Comparison of ENCODE assay signal across 2 cellular contexts in the genomic region with DNA sequence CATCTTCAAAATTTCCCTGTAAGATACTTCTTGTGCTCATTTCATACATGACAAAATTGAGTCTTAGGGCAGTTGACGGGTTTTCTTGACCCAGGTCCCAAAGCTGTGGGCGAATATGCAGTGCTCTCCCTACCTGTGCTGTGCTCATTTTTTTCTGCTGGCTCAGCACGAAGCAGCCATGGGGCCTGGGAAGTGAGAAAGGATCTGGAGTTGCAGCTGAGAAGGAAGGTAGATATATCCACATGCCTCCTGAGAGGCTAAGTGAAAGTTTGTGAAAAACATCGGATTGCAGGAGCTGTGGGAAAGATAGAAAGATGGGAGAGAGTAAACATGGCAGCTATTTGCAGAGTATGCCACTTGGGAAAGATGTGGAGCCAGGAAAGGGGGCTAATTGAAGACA.
A peak's percentile ranks its signal among the peaks of the same experiment; 100 is the strongest.
TF ChIP-seq lines count a peak whose summit lies in the region.

No MANE protein-coding gene starts in this region.

TF ChIP-seq in HepG2, 621 proteins besides CTCF, POLR2A, EP300 and RAD21:
- TF ChIP-seq MAFF (IDR thresholded peaks at IDR 0.05; ENCODE audit: low read depth, low read length) = peak; percentile 58
- TF ChIP-seq ZNF331 (CRISPR knock-in tag; IDR thresholded peaks at IDR 0.05) = no peak
- peak; percentile 75 to 81; a peak in 3 of 4 replicates for TF ChIP-seq MAFK (conservative IDR thresholded peaks at IDR 0.05 in 1 of 2, IDR thresholded peaks at IDR 0.05 in 1 of 2; ENCODE audit: low read length in 2 of 2)
TF ChIP-seq in HepG2: peak in this region for 2.

TF ChIP-seq in K562, 482 proteins besides CTCF, POLR2A, EP300 and RAD21:
- no peak for TF ChIP-seq POLR2AphosphoS5 (IDR thresholded peaks at IDR 0.05; ENCODE audit: control insufficient read depth, insufficient read depth, low read depth, low read length)
- no peak for TF ChIP-seq CHCHD3 (CRISPR knock-in tag; IDR thresholded peaks at IDR 0.05)
- no peak for TF ChIP-seq PYGO2 (tag; IDR thresholded peaks at IDR 0.05)
- peak; percentile 18; the same call in 1 of the 2 replicates for TF ChIP-seq C11orf30 (IDR thresholded peaks at IDR 0.05; ENCODE audit: low read depth)
- no peak for TF ChIP-seq HDGF (IDR thresholded peaks at IDR 0.05)
- TF ChIP-seq ZNF316 (IDR thresholded peaks at IDR 0.05) = peak; percentile 31; the same call in 1 of the 2 replicates
- no peak for TF ChIP-seq NFRKB (IDR thresholded peaks at IDR 0.05; ENCODE audit: low read depth)
- TF ChIP-seq TAF1 (IDR thresholded peaks at IDR 0.05; ENCODE audit: control insufficient read depth, extremely low read depth, insufficient read depth, low read length, severe bottlenecking) = no peak
- no peak for TF ChIP-seq ASH1L (IDR thresholded peaks at IDR 0.05; ENCODE audit: borderline replicate concordance, low read depth, partially characterized antibody)
- no peak for TF ChIP-seq HNRNPL (IDR thresholded peaks at IDR 0.05; ENCODE audit: low read depth, low read length)
- no peak for TF ChIP-seq RBM22 (IDR thresholded peaks at IDR 0.05; ENCODE audit: low read depth, low read length, poor library complexity, severe bottlenecking)
- TF ChIP-seq ESRRB (CRISPR knock-in tag; IDR thresholded peaks at IDR 0.05; ENCODE audit: borderline replicate concordance) = no peak
